Comparison of ENCODE assay signal across 6 cellular contexts in genomic region chr10:45602836-45603235, GRCh38.
"Had no signal": no experiment of that assay in that cellular context is flagged by ENCODE, and none has a peak within 500 bp of the region (broad histone marks: within the 10 kb centered on the region; RNA-seq: fewer than 3 reads in every experiment).

No MANE protein-coding gene starts in this region.

- H3K27ac ChIP-seq: HL-60, KMS-11 had no signal

- DNase-seq: KBM-7, KG1 had no signal

- H3K9ac ChIP-seq: KMS-11 had no signal

- H3K4me3 ChIP-seq: K562 had no signal

- H3K4me2 ChIP-seq: KMS-11 had no signal

- H3K27ac Mint-ChIP-seq: IgD-negative memory B cell had no signal

- H3K4me3 Mint-ChIP-seq: IgD-negative memory B cell had no signal
